8 cellular contexts compared by ENCODE assay signal in the genomic region with DNA sequence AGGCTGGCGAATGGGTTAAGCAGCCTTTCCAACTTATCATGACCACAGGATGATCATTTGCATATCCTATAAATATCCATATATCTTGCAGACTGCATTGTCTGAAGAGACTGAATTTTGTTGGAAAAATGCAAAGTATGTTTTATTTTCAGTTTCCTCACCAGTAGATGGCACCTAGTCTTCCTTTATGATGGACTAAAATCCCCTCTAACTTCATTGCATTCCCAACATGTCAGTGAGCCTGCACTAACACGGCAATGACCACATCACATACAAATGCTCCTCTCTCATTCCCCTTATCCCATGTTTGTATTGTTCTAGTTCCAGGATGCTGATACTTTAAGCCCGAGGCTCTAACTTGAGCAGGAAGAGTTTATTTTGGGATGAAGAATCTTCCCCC.
DNase-seq lines count a peak whose midpoint lies in the region; ATAC-seq and TF ChIP-seq lines count a peak whose summit lies in the region.

No MANE protein-coding gene starts in this region.

- peak; percentile 72 for DNase-seq in NCI-H2107 treated with DMSO at 0.1 percent for 48 hours (lab: John Stamatoyannopoulos, UW; ENCODE audit: unreplicated experiment)
- no peak for DNase-seq in NCI-H2107 (lab: John Stamatoyannopoulos, UW)
- peak; percentile 31 for DNase-seq in fibroblast of mammary gland (ENCODE audit: low read depth)
- peak; percentile 10 for DNase-seq in retina
- DNase-seq in NCI-H1436 (lab: John Stamatoyannopoulos, UW), result no peak
- DNase-seq in NCI-H2196 treated with DMSO at 0.1 percent for 48 hours (lab: John Stamatoyannopoulos, UW; ENCODE audit: unreplicated experiment), result no peak

- no peak for ATAC-seq in HG03039 (IDR thresholded peaks at IDR 0.05; ENCODE audit: unreplicated experiment)

- no peaks in the 10 kb centered on the region for H3K79me2 ChIP-seq in OCI-LY3 (ENCODE audit: low read length)

- peaks cover 45% of the 10 kb centered on the region for H3K27me3 ChIP-seq in OCI-LY3 (ENCODE audit: low read depth, low read length)

- H3K4me1 ChIP-seq in OCI-LY3 (ENCODE audit: low read length), result peaks cover 4% of the 10 kb centered on the region; the same call in 1 of the 2 replicates

- H3K27ac ChIP-seq in OCI-LY3 (ENCODE audit: low read length), result no peak overlapping the region

- no peaks in the 10 kb centered on the region for H3K36me3 ChIP-seq in OCI-LY3 (replicated peaks; ENCODE audit: low read depth, low read length)

- peak overlapping the region; percentile 82; the same call in 1 of the 2 replicates for H2AFZ ChIP-seq in OCI-LY3 (ENCODE audit: low read depth, low read length)

- H3K9me3 ChIP-seq in OCI-LY3 (ENCODE audit: insufficient read depth, low read length), result no peaks in the 10 kb centered on the region

- no peak overlapping the region for H3K4me3 ChIP-seq in OCI-LY3 (ENCODE audit: low read length)
- no peak overlapping the region for H3K4me3 ChIP-seq in fibroblast of mammary gland (ENCODE audit: control insufficient read depth, low read depth, low read length)

- peak overlapping the region; percentile 52 for H3K4me2 ChIP-seq in OCI-LY3 (ENCODE audit: low read length)

- TF ChIP-seq CTCF in OCI-LY3 (IDR thresholded peaks at IDR 0.05; ENCODE audit: low read depth, low read length) (peak; percentile 56), fibroblast of mammary gland (conservative IDR thresholded peaks at IDR 0.05; ENCODE audit: control insufficient read depth, insufficient read depth, low read depth, low read length) (peak; percentile 35)

- no peaks in the 10 kb centered on the region for H4K20me1 ChIP-seq in OCI-LY3 (ENCODE audit: insufficient read depth, low read length)

- H3K9ac ChIP-seq in OCI-LY3 (ENCODE audit: low read length), result no peak overlapping the region

Comparison
In these comparisons a context has a peak if more than half of its experiments do, and no peak if none do; other contexts are left out.
1. DNase-seq: peak in NCI-H2107 treated with DMSO at 0.1 percent for 48 hours (single experiment), fibroblast of mammary gland (single experiment) and retina (single experiment); none in NCI-H2107 (single experiment), NCI-H1436 (single experiment) and NCI-H2196 treated with DMSO at 0.1 percent for 48 hours (single experiment).